1 cellular context compared by ENCODE assay signal in the genomic region with DNA sequence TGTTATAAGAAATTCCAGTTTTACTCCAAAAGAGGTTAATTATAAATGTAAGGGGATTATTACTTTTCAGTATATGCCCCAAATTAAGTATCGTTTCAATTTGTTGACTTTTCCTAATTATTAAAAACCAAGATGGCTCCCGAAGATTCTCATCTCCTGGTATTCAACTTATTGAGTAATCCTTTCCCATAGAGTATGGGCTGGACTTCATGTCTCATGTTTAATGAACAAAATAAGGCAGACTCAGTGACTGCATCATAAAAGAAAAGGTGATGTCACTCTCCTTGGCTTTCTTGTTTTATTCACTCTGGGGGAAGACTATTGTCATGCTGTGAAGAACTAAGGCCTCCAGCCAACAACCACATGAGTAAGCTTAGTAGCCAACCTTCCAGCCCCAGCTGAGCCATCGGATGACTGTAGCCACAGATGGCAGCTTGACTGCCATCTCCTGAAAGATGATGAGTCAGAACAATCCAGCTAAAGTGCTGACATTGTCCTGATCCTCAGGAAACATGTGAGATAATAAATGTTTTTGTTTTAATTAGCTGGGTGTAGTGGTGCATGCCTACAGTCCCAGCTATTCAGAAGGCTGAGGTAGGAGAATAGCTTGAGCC.
TF ChIP-seq lines count a peak whose summit lies in the region.

No MANE protein-coding gene starts in this region.

TF ChIP-seq in HEK293, 187 proteins besides CTCF, POLR2A, EP300 and RAD21 (continued from another document and continues in another):
- TF ChIP-seq, protein P1, sequence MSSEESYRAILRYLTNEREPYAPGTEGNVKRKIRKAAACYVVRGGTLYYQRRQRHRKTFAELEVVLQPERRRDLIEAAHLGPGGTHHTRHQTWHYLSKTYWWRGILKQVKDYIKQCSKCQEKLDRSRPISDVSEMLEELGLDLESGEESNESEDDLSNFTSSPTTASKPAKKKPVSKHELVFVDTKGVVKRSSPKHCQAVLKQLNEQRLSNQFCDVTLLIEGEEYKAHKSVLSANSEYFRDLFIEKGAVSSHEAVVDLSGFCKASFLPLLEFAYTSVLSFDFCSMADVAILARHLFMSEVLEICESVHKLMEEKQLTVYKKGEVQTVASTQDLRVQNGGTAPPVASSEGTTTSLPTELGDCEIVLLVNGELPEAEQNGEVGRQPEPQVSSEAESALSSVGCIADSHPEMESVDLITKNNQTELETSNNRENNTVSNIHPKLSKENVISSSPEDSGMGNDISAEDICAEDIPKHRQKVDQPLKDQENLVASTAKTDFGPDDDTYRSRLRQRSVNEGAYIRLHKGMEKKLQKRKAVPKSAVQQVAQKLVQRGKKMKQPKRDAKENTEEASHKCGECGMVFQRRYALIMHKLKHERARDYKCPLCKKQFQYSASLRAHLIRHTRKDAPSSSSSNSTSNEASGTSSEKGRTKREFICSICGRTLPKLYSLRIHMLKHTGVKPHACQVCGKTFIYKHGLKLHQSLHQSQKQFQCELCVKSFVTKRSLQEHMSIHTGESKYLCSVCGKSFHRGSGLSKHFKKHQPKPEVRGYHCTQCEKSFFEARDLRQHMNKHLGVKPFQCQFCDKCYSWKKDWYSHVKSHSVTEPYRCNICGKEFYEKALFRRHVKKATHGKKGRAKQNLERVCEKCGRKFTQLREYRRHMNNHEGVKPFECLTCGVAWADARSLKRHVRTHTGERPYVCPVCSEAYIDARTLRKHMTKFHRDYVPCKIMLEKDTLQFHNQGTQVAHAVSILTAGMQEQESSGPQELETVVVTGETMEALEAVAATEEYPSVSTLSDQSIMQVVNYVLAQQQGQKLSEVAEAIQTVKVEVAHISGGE (tag by site-specific recombination; conservative IDR thresholded peaks at IDR 0.05; ENCODE audit: low read depth), result no peak
- TF ChIP-seq SALL2 (tag by site-specific recombination; IDR thresholded peaks at IDR 0.05; ENCODE audit: borderline replicate concordance) (no peak), ZNF549 (tag by site-specific recombination; IDR thresholded peaks at IDR 0.05) (no peak), ZNF449 (tag by site-specific recombination; IDR thresholded peaks at IDR 0.05) (no peak; the same call in 1 of the 2 replicates), ZNF433 (tag by site-specific recombination; IDR thresholded peaks at IDR 0.05; ENCODE audit: low read depth) (no peak), GLI2 (tag by site-specific recombination; IDR thresholded peaks at IDR 0.05; ENCODE audit: borderline replicate concordance, low read depth) (no peak), ZNF335 (tag by site-specific recombination; conservative IDR thresholded peaks at IDR 0.05) (peak; percentile 46; the same call in 1 of the 2 replicates), ZNF155 (tag by site-specific recombination; IDR thresholded peaks at IDR 0.05) (no peak), ZNF514 (tag by site-specific recombination; IDR thresholded peaks at IDR 0.05) (no peak), ZNF837 (tag by site-specific recombination; IDR thresholded peaks at IDR 0.05) (no peak), PRDM10 (tag by site-specific recombination; IDR thresholded peaks at IDR 0.05) (peak; percentile 30; the same call in 1 of the 2 replicates), ZNF600 (tag by site-specific recombination; IDR thresholded peaks at IDR 0.05) (peak; percentile 83), ZBTB17 (tag by site-specific recombination; IDR thresholded peaks at IDR 0.05) (peak; percentile 44; the same call in 1 of the 2 replicates), SCRT2 (tag by site-specific recombination; IDR thresholded peaks at IDR 0.05) (peak; percentile 51), WT1 (tag by site-specific recombination; IDR thresholded peaks at IDR 0.05) (no peak), ZNF148 (tag by site-specific recombination; IDR thresholded peaks at IDR 0.05; ENCODE audit: borderline replicate concordance) (no peak), OSR2 (tag by site-specific recombination; IDR thresholded peaks at IDR 0.05) (peak; percentile 51; the same call in 1 of the 2 replicates), ZNF610 (tag by site-specific recombination; IDR thresholded peaks at IDR 0.05; ENCODE audit: borderline replicate concordance) (0 out of 2 replicates have a peak, but pooled peaks have one; percentile 20), ZNF664 (tag by site-specific recombination; IDR thresholded peaks at IDR 0.05) (peak; percentile 48; the same call in 1 of the 2 replicates), KLF8 (tag by site-specific recombination; IDR thresholded peaks at IDR 0.05) (no peak; the same call in 1 of the 2 replicates), TSHZ1 (tag by site-specific recombination; IDR thresholded peaks at IDR 0.05; ENCODE audit: borderline replicate concordance) (peak; percentile 90), ZNF658 (tag by site-specific recombination; IDR thresholded peaks at IDR 0.05) (no peak), IKZF3 (tag by site-specific recombination; IDR thresholded peaks at IDR 0.05) (peak; percentile 79), ZNF223 (tag by site-specific recombination; IDR thresholded peaks at IDR 0.05) (no peak), ZNF76 (tag by site-specific recombination; IDR thresholded peaks at IDR 0.05; ENCODE audit: borderline replicate concordance, low read depth) (no peak), ZBTB48 (tag by site-specific recombination; IDR thresholded peaks at IDR 0.05) (no peak), ZNF596 (tag by site-specific recombination; IDR thresholded peaks at IDR 0.05) (no peak), TCF7L2 (IDR thresholded peaks at IDR 0.05; ENCODE audit: borderline replicate concordance, low read depth, low read length) (no peak), ZNF555 (tag by site-specific recombination; conservative IDR thresholded peaks at IDR 0.05) (no peak), HOXC10 (CRISPR knock-in tag; IDR thresholded peaks at IDR 0.05) (no peak), ZNF292 (tag by site-specific recombination; IDR thresholded peaks at IDR 0.05; ENCODE audit: borderline replicate concordance, low read depth) (no peak), ZNF214 (tag by site-specific recombination; IDR thresholded peaks at IDR 0.05; ENCODE audit: borderline replicate concordance) (no peak), HOXD13 (CRISPR knock-in tag; IDR thresholded peaks at IDR 0.05; ENCODE audit: borderline replicate concordance) (no peak), ZNF274 (IDR thresholded peaks at IDR 0.05; ENCODE audit: low read length) (no peak), ZNF274 (tag by site-specific recombination; IDR thresholded peaks at IDR 0.05; ENCODE audit: borderline replicate concordance) (no peak), ZNF394 (tag by site-specific recombination; IDR thresholded peaks at IDR 0.05; ENCODE audit: borderline replicate concordance) (peak; percentile 70; the same call in 1 of the 2 replicates), ZNF175 (tag by site-specific recombination; IDR thresholded peaks at IDR 0.05) (no peak), ZNF132 (tag by site-specific recombination; IDR thresholded peaks at IDR 0.05; ENCODE audit: borderline replicate concordance) (no peak), BCL11A (tag by site-specific recombination; IDR thresholded peaks at IDR 0.05; ENCODE audit: low read depth) (peak; percentile 58; the same call in 1 of the 2 replicates)
- TF ChIP-seq, protein P2, sequence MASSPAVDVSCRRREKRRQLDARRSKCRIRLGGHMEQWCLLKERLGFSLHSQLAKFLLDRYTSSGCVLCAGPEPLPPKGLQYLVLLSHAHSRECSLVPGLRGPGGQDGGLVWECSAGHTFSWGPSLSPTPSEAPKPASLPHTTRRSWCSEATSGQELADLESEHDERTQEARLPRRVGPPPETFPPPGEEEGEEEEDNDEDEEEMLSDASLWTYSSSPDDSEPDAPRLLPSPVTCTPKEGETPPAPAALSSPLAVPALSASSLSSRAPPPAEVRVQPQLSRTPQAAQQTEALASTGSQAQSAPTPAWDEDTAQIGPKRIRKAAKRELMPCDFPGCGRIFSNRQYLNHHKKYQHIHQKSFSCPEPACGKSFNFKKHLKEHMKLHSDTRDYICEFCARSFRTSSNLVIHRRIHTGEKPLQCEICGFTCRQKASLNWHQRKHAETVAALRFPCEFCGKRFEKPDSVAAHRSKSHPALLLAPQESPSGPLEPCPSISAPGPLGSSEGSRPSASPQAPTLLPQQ (tag by site-specific recombination; IDR thresholded peaks at IDR 0.05), result peak; percentile 64
- TF ChIP-seq, protein P3, sequence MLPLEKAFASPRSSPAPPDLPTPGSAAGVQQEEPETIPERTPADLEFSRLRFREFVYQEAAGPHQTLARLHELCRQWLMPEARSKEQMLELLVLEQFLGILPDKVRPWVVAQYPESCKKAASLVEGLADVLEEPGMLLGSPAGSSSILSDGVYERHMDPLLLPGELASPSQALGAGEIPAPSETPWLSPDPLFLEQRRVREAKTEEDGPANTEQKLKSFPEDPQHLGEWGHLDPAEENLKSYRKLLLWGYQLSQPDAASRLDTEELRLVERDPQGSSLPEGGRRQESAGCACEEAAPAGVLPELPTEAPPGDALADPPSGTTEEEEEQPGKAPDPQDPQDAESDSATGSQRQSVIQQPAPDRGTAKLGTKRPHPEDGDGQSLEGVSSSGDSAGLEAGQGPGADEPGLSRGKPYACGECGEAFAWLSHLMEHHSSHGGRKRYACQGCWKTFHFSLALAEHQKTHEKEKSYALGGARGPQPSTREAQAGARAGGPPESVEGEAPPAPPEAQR (tag by site-specific recombination; IDR thresholded peaks at IDR 0.05), result no peak
